Comparison of ENCODE assay signal across 1 cellular context in genomic region chr5:170132642-170133448, GRCh38.
A peak's percentile ranks its signal among the peaks of the same experiment; 100 is the strongest.
TF ChIP-seq lines count a peak whose summit lies in the region.

No MANE protein-coding gene starts in this region.

TF ChIP-seq in SK-N-SH treated with all-trans-retinoic acid at 6 μM for 48 hours, 23 proteins besides CTCF, POLR2A, EP300 and RAD21 (continued from another document):
- TF ChIP-seq CSRNP3 (CRISPR knock-in tag; IDR thresholded peaks at IDR 0.05) (no peak), TOX (CRISPR knock-in tag; IDR thresholded peaks at IDR 0.05; ENCODE audit: borderline replicate concordance) (no peak), ZNF8 (CRISPR knock-in tag; IDR thresholded peaks at IDR 0.05) (no peak), ZC3H10 (CRISPR knock-in tag; IDR thresholded peaks at IDR 0.05) (no peak), ARNTL (CRISPR knock-in tag; IDR thresholded peaks at IDR 0.05; ENCODE audit: borderline replicate concordance, low read depth) (no peak), ZNF565 (CRISPR knock-in tag; conservative IDR thresholded peaks at IDR 0.05; ENCODE audit: low read depth) (no peak), TCF4 (CRISPR knock-in tag; IDR thresholded peaks at IDR 0.05; ENCODE audit: borderline replicate concordance) (peak; percentile 76), RARB (CRISPR knock-in tag; IDR thresholded peaks at IDR 0.05) (no peak), PPARA (CRISPR knock-in tag; IDR thresholded peaks at IDR 0.05; ENCODE audit: borderline replicate concordance) (no peak), TSHZ2 (CRISPR knock-in tag; IDR thresholded peaks at IDR 0.05) (no peak), ZFP3 (CRISPR knock-in tag; IDR thresholded peaks at IDR 0.05) (no peak), ISL1 (CRISPR knock-in tag; IDR thresholded peaks at IDR 0.05) (peak; percentile 65), CREB5 (CRISPR knock-in tag; IDR thresholded peaks at IDR 0.05; ENCODE audit: low read depth) (no peak), PATZ1 (CRISPR knock-in tag; IDR thresholded peaks at IDR 0.05; ENCODE audit: borderline replicate concordance) (no peak), OSR1 (CRISPR knock-in tag; IDR thresholded peaks at IDR 0.05) (no peak)
